ENCODE assay signal across 13 cellular contexts in the genomic region with DNA sequence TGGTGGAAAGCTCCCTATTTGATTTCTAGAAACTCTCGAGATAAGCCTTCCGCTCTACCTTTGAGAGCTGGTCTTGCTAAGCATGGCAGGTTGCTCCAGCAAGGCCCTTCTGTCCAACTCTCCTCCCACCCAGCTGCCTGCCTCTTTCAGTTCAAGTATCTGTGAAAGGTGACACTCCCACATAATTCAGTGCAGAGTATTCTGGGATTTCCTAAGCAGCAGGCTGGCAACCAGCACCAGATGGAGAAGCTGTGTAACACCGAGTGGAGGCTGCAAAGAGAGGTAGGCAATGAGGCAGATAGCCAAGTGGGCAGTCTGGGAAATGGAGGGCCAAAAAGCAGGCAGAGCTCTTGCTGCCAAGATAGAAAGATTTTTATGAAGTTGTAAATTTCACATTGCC.
A peak's percentile ranks its signal among the peaks of the same experiment; 100 is the strongest.
DNase-seq lines count a peak whose midpoint lies in the region; ATAC-seq and TF ChIP-seq lines count a peak whose summit lies in the region.
"Had no signal": no experiment of that assay in that cellular context is flagged by ENCODE, and none has a peak within 500 bp of the region (broad histone marks: within the 10 kb centered on the region; RNA-seq: fewer than 3 reads in every experiment).

No MANE protein-coding gene starts in this region.

- H3K9me3 Mint-ChIP-seq in activated naive CD4-positive, alpha-beta T cell treated with anti-CD3 and anti-CD28 coated beads for 36 hours: no peaks in the 10 kb centered on the region

- H3K4me1 Mint-ChIP-seq in activated naive CD4-positive, alpha-beta T cell treated with anti-CD3 and anti-CD28 coated beads for 36 hours (ENCODE audit: low read depth): peaks cover 3% of the 10 kb centered on the region

- H3K27ac Mint-ChIP-seq in activated naive CD4-positive, alpha-beta T cell treated with anti-CD3 and anti-CD28 coated beads for 36 hours: no peak overlapping the region

- TF ChIP-seq CTCF in left lung (IDR thresholded peaks at IDR 0.05): no peak

- intact Hi-C loops in left lung (cut with DNase I): no loop called here
- intact Hi-C loops in activated naive CD4-positive, alpha-beta T cell treated with anti-CD3 and anti-CD28 coated beads for 36 hours (cut with micrococcal nuclease): no loop called here

- no peak overlapping the region for H3K4me3 ChIP-seq in left lung
- H3K4me3 ChIP-seq: GM12878, smooth muscle cell had no signal

- no peaks in the 10 kb centered on the region for H3K4me1 ChIP-seq in left lung
- H3K4me1 ChIP-seq: BE2C had no signal

- H3K4me3 Mint-ChIP-seq in activated naive CD4-positive, alpha-beta T cell treated with anti-CD3 and anti-CD28 coated beads for 36 hours: no peak overlapping the region

- no peaks in the 10 kb centered on the region for H3K27me3 ChIP-seq in left lung
- H3K27me3 ChIP-seq: BE2C had no signal

- H3K36me3 ChIP-seq in left lung: no peaks in the 10 kb centered on the region
- H3K36me3 ChIP-seq: BE2C had no signal

- peak; percentile 85 for DNase-seq in DMS79 treated with DMSO at 0.1 percent for 48 hours (lab: John Stamatoyannopoulos, UW)
- peak; percentile 3 to 72 for DNase-seq in NCI-H187 (lab: John Stamatoyannopoulos, UW)
- peak; percentile 46 for DNase-seq in NCI-H748 treated with DMSO at 0.1 percent for 48 hours (lab: John Stamatoyannopoulos, UW)
- DNase-seq in left lung: peak in 1 of 2 donors; percentile 55
- DNase-seq in GOT3 (lab: John Stamatoyannopoulos, UW): no peak
- DNase-seq in activated gamma-delta T cell treated with Interleukin-2 at 50 U/mL for 16 hours: no peak
- no peak for DNase-seq in activated naive CD4-positive, alpha-beta T cell treated with anti-CD3 and anti-CD28 coated beads for 36 hours
- DNase-seq: activated T-cell treated with anti-CD3 and anti-CD28 coated beads for 4 hours, amniotic stem cell, BE2C had no signal

- H3K27me3 Mint-ChIP-seq in activated naive CD4-positive, alpha-beta T cell treated with anti-CD3 and anti-CD28 coated beads for 36 hours (ENCODE audit: low read depth): peaks cover 16% of the 10 kb centered on the region

- no peaks in the 10 kb centered on the region for H3K9me3 ChIP-seq in left lung
- H3K9me3 ChIP-seq: BE2C had no signal

- H3K36me3 Mint-ChIP-seq in activated naive CD4-positive, alpha-beta T cell treated with anti-CD3 and anti-CD28 coated beads for 36 hours (ENCODE audit: low read depth): no peaks in the 10 kb centered on the region

- CTCF ChIA-PET in activated naive CD4-positive, alpha-beta T cell treated with anti-CD3 and anti-CD28 coated beads for 36 hours (lab: Charles Lee): no interaction called here

- peak; percentile 93 for ATAC-seq in left lung
- ATAC-seq in GM19328 (IDR thresholded peaks at IDR 0.05; ENCODE audit: unreplicated experiment): no peak
- ATAC-seq: GM12878 had no signal

- no peak overlapping the region for H3K27ac ChIP-seq in left lung

Comparison
In these comparisons a context has a peak if more than half of its experiments do, and no peak if none do; other contexts are left out.
1. DNase-seq: peak in DMS79 treated with DMSO at 0.1 percent for 48 hours (single experiment), NCI-H187 (2 of 2) and NCI-H748 treated with DMSO at 0.1 percent for 48 hours (single experiment); none in GOT3 (single experiment), activated gamma-delta T cell treated with Interleukin-2 at 50 U/mL for 16 hours (single experiment) and activated naive CD4-positive, alpha-beta T cell treated with anti-CD3 and anti-CD28 coated beads for 36 hours (single experiment).